Comparison of ENCODE assay signal across 22 cellular contexts in the genomic region with DNA sequence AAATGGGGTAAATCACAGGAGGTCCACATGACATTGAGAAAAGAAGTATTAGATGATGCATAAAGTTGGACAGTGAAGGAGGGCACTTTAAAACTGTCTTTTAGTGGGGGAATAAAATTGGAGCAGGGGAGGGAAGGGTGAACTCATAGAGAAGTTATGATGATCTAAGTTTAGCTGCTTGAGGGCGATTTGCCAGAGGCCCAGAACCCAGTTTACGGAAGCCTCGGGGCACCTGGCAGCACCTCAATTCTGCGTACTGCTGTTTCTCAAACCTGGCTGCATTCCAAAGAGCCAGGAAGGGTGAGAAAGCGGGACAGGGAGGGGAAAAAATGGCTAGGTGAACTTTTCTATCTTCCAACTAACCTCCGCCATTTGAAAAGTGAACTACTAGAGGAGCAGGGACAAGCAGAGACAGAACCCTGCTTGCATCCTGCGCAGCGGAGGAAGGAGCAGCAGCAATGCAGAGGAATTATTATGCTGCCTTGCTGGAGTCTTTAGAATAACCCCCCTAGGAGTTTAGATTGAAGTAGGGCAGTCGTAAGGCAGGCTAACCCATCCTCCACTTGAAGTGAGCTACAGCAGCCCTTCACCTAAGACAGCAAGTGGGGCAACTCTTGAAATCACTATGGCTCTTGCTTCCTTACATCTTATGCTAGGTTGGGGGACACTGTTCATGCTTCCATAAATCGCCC.
DNase-seq lines count a peak whose midpoint lies in the region; ATAC-seq and TF ChIP-seq lines count a peak whose summit lies in the region.
"Had no signal": no experiment of that assay in that cellular context is flagged by ENCODE, and none has a peak within 500 bp of the region (broad histone marks: within the 10 kb centered on the region; RNA-seq: fewer than 3 reads in every experiment).

No MANE protein-coding gene starts in this region.

- H3K79me2 ChIP-seq in MM.1S (ENCODE audit: low read length): no peaks in the 10 kb centered on the region

- TF ChIP-seq EP300 in Ishikawa (IDR thresholded peaks at IDR 0.05; ENCODE audit: borderline replicate concordance): no peak

- no peak for TF ChIP-seq RAD21 in Ishikawa (IDR thresholded peaks at IDR 0.05; ENCODE audit: low read depth)

- H3K4me1 Mint-ChIP-seq in WTC11: peaks cover 34% of the 10 kb centered on the region
- H3K4me1 Mint-ChIP-seq in effector memory CD8-positive, alpha-beta T cell (ENCODE audit: low read depth in 2 of 2): no peaks in the 10 kb centered on the region
- no peaks in the 10 kb centered on the region for H3K4me1 Mint-ChIP-seq in natural killer cell
- H3K4me1 Mint-ChIP-seq: activated CD4-positive, alpha-beta T cell treated with anti-CD3 and anti-CD28 coated beads for 36 hours; nephron had no signal

- CTCF ChIA-PET in WTC11 (lab: Charles Lee): interaction anchor here (1.0 kb wide), 1 partner anchor 313 kb away, joined by 3 read pairs; no protein-coding TSS in a partner anchor

- POLR2A ChIA-PET in WTC11 (lab: Charles Lee): interaction anchor here (0.6 kb wide), 1 partner anchor 1237 kb away, joined by 3 read pairs; no protein-coding TSS in a partner anchor

- ATAC-seq in WTC11 (peak; percentile 64), left cardiac atrium (peak; percentile 61 to 77), GM18519 (IDR thresholded peaks at IDR 0.05; ENCODE audit: low FRiP score, unreplicated experiment) (no peak), natural killer cell (no peak)
- no peak for ATAC-seq in effector memory CD8-positive, alpha-beta T cell (replicated peaks)
- ATAC-seq: activated CD4-positive, alpha-beta T cell treated with anti-CD3 and anti-CD28 coated beads for 36 hours; CD8-positive, alpha-beta T cell had no signal

- TF ChIP-seq CTCF in WTC11 (IDR thresholded peaks at IDR 0.05) (no peak), MM.1S (IDR thresholded peaks at IDR 0.05; ENCODE audit: low read length) (no peak), natural killer cell (IDR thresholded peaks at IDR 0.05) (no peak)

- H3K27ac ChIP-seq in skeletal muscle tissue (ENCODE audit: low read depth, low read length): no peak overlapping the region
- no peak overlapping the region for H3K27ac ChIP-seq in MM.1S (ENCODE audit: low read length)
- H3K27ac ChIP-seq: adrenal gland, esophagus squamous epithelium, spleen had no signal

- no peaks in the 10 kb centered on the region for H4K20me1 ChIP-seq in MM.1S (ENCODE audit: insufficient read depth, low read length)

- intact Hi-C loops in left cardiac atrium (cut with DNase I): no loop called here
- intact Hi-C loops in natural killer cell (cut with micrococcal nuclease): no loop called here

- no peaks in the 10 kb centered on the region for H3F3A ChIP-seq in MM.1S (ENCODE audit: insufficient read depth, low read length)

- H3K36me3 Mint-ChIP-seq in WTC11 (peaks cover 2% of the 10 kb centered on the region; the same call in 1 of the 2 replicates), natural killer cell (no peaks in the 10 kb centered on the region)
- H3K36me3 Mint-ChIP-seq in effector memory CD8-positive, alpha-beta T cell (ENCODE audit: insufficient read depth): no peaks in the 10 kb centered on the region
- H3K36me3 Mint-ChIP-seq: CD8-positive, alpha-beta T cell; IgD-negative memory B cell had no signal

- H2AFZ ChIP-seq in MM.1S (ENCODE audit: low read length): no peak overlapping the region

- H3K4me1 ChIP-seq in skeletal muscle tissue (ENCODE audit: control insufficient read depth in 3 of 3, insufficient read depth in 3 of 3, low read length in 3 of 3) (peaks cover 8 to 18% (median 17%) of the 10 kb centered on the region in 3 donors), MM.1S (ENCODE audit: low read length) (no peaks in the 10 kb centered on the region)
- H3K4me1 ChIP-seq: adrenal gland, spleen had no signal

- peaks cover 13% of the 10 kb centered on the region for H3K9me3 Mint-ChIP-seq in WTC11
- peaks cover 5 to 8% of the 10 kb centered on the region in 2 donors for H3K9me3 Mint-ChIP-seq in effector memory CD8-positive, alpha-beta T cell
- peaks cover 3 to 8% of the 10 kb centered on the region in 2 donors for H3K9me3 Mint-ChIP-seq in natural killer cell
- H3K9me3 Mint-ChIP-seq: nephron had no signal

- no peaks in the 10 kb centered on the region for H3K9me3 ChIP-seq in skeletal muscle tissue (ENCODE audit: control insufficient read depth in 3 of 3, low read length in 3 of 3)
- no peaks in the 10 kb centered on the region for H3K9me3 ChIP-seq in MM.1S (replicated peaks; ENCODE audit: insufficient read depth, low read length)
- H3K9me3 ChIP-seq: adrenal gland, esophagus squamous epithelium, spleen had no signal

- H3K27me3 ChIP-seq in skeletal muscle tissue (ENCODE audit: control insufficient read depth in 3 of 3, insufficient read depth in 3 of 3, low read length in 3 of 3) (no peaks in the 10 kb centered on the region), MM.1S (replicated peaks; ENCODE audit: insufficient read depth, low read length) (no peaks in the 10 kb centered on the region)
- H3K27me3 ChIP-seq: adrenal gland, esophagus squamous epithelium, spleen had no signal

- H3K9me2 ChIP-seq in MM.1S (replicated peaks; ENCODE audit: insufficient read depth, low read length): no peaks in the 10 kb centered on the region

- no peak for DNase-seq in WTC11 (ENCODE audit: low spot score)
- peak; percentile 51 for DNase-seq in left cardiac atrium
- DNase-seq in effector memory CD8-positive, alpha-beta T cell: no peak
- DNase-seq in MM.1S: no peak
- DNase-seq in natural killer cell: no peak
- DNase-seq: activated CD4-positive, alpha-beta T cell treated with anti-CD3 and anti-CD28 coated beads for 36 hours; activated CD8-positive, alpha-beta memory T cell treated with anti-CD3 and anti-CD28 coated beads, Interleukin-2, amount 50 U/mL, for 4 hours; activated gamma-delta T cell; adrenal gland; CD8-positive, alpha-beta T cell; central memory CD4-positive, alpha-beta T cell; esophagus squamous epithelium; mesendoderm; NCI-H524 treated with DMSO at 0.1 percent for 48 hours; spleen; T-helper 9 cell had no signal

- H3K9ac ChIP-seq in skeletal muscle tissue (ENCODE audit: low read depth in 1 of 3, low read length in 3 of 3) (peak overlapping the region in 2 of 3 donors; percentile 51 to 58), MM.1S (ENCODE audit: low read length) (no peak overlapping the region)

- H3K36me3 ChIP-seq in skeletal muscle tissue (ENCODE audit: control insufficient read depth in 3 of 3, insufficient read depth in 3 of 3, low read length in 3 of 3): no peaks in the 10 kb centered on the region
- H3K36me3 ChIP-seq in MM.1S (replicated peaks; ENCODE audit: insufficient read depth, low read length): no peaks in the 10 kb centered on the region
- H3K36me3 ChIP-seq: adrenal gland, esophagus squamous epithelium, spleen had no signal

- H3K4me2 ChIP-seq in MM.1S (ENCODE audit: low read depth, low read length): no peak overlapping the region

- H3K27ac Mint-ChIP-seq in WTC11 (no peak overlapping the region), natural killer cell (no peak overlapping the region)
- H3K27ac Mint-ChIP-seq in effector memory CD8-positive, alpha-beta T cell: no peak overlapping the region
- H3K27ac Mint-ChIP-seq: activated CD4-positive, alpha-beta T cell treated with anti-CD3 and anti-CD28 coated beads for 36 hours; CD8-positive, alpha-beta T cell; nephron; progenitor cell of endocrine pancreas had no signal

- H3K4me3 Mint-ChIP-seq in WTC11 (no peak overlapping the region), natural killer cell (no peak overlapping the region)
- no peak overlapping the region for H3K4me3 Mint-ChIP-seq in effector memory CD8-positive, alpha-beta T cell
- H3K4me3 Mint-ChIP-seq: activated CD4-positive, alpha-beta T cell treated with anti-CD3 and anti-CD28 coated beads for 36 hours; CD8-positive, alpha-beta T cell; IgD-negative memory B cell; nephron had no signal

- H3K4me3 ChIP-seq in skeletal muscle tissue (ENCODE audit: low read length in 3 of 3) (peak overlapping the region in 2 of 3 donors; percentile 18 to 37), MM.1S (ENCODE audit: low read length) (no peak overlapping the region)
- H3K4me3 ChIP-seq: adrenal gland, esophagus squamous epithelium, spleen had no signal

- no peaks in the 10 kb centered on the region for H3K27me3 Mint-ChIP-seq in WTC11 (ENCODE audit: low read depth)
- H3K27me3 Mint-ChIP-seq in effector memory CD8-positive, alpha-beta T cell: no peaks in the 10 kb centered on the region
- H3K27me3 Mint-ChIP-seq in natural killer cell (ENCODE audit: low read depth in 2 of 2): no peaks in the 10 kb centered on the region
- H3K27me3 Mint-ChIP-seq: activated CD4-positive, alpha-beta T cell treated with anti-CD3 and anti-CD28 coated beads for 36 hours; IgD-negative memory B cell had no signal

TF ChIP-seq in Ishikawa, 13 proteins besides CTCF, POLR2A, EP300 and RAD21:
- TF ChIP-seq FOXM1 (IDR thresholded peaks at IDR 0.05; ENCODE audit: borderline replicate concordance, low read depth): no peak
- TF ChIP-seq NFIC (IDR thresholded peaks at IDR 0.05): peak; percentile 27; the same call in 1 of the 2 replicates

TF ChIP-seq in WTC11, 78 proteins besides CTCF, POLR2A, EP300 and RAD21 (continues in another document):
- TF ChIP-seq CREM (CRISPR knock-in tag; IDR thresholded peaks at IDR 0.05): no peak

Comparison
In these comparisons a context has a peak if more than half of its experiments do, and no peak if none do; other contexts are left out.
1. ATAC-seq: peak in WTC11 (single experiment) and left cardiac atrium (2 of 2); none in GM18519 (single experiment), effector memory CD8-positive, alpha-beta T cell (single experiment) and natural killer cell (0 of 3).